Comparison of ENCODE assay signal across 16 cellular contexts in the genomic region with DNA sequence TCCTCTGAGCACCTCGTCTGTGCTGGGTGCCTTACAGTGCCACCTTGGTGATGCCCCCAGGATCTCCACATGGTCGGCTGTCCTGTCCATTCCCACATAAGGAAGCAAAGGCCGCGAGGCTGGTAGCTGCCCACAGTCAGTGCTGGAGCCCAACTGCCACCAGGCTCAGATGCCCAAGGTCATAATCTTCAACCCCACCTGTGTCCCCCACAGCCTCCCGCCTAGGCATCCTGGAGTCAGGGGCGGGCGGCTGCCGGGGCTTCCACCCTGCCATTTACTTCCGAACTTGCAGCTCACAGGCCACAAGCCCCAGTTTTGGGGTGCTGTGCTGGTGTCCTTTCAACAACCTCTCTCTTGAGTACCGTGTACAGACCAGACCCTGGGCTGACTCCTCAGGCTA.
"Had no signal": no experiment of that assay in that cellular context is flagged by ENCODE, and none has a peak within 500 bp of the region (broad histone marks: within the 10 kb centered on the region; RNA-seq: fewer than 3 reads in every experiment).

No MANE protein-coding gene starts in this region.

- H3K36me3 Mint-ChIP-seq: activated CD4-positive, alpha-beta memory T cell treated with anti-CD3 and anti-CD28 coated beads for 36 hours; activated naive CD8-positive, alpha-beta T cell treated with anti-CD3 and anti-CD28 coated beads for 36 hours had no signal

- H3K27me3 Mint-ChIP-seq: activated CD4-positive, alpha-beta memory T cell treated with anti-CD3 and anti-CD28 coated beads for 36 hours; activated naive CD8-positive, alpha-beta T cell treated with anti-CD3 and anti-CD28 coated beads for 36 hours had no signal

- H3K36me3 ChIP-seq: ovary had no signal

- H3K27ac ChIP-seq: hepatocyte, ovary had no signal

- ATAC-seq: mucosa of descending colon had no signal

- H3K27ac Mint-ChIP-seq: activated CD4-positive, alpha-beta memory T cell treated with anti-CD3 and anti-CD28 coated beads for 36 hours; activated naive CD8-positive, alpha-beta T cell treated with anti-CD3 and anti-CD28 coated beads for 36 hours had no signal

- H3K9me3 Mint-ChIP-seq: activated CD4-positive, alpha-beta memory T cell treated with anti-CD3 and anti-CD28 coated beads for 36 hours; activated naive CD8-positive, alpha-beta T cell treated with anti-CD3 and anti-CD28 coated beads for 36 hours had no signal

- H3K4me3 ChIP-seq: hepatocyte, mucosa of descending colon, ovary had no signal

- H3K4me3 Mint-ChIP-seq: activated CD4-positive, alpha-beta memory T cell treated with anti-CD3 and anti-CD28 coated beads for 36 hours; activated naive CD8-positive, alpha-beta T cell treated with anti-CD3 and anti-CD28 coated beads for 36 hours had no signal

- H3K9me3 ChIP-seq: mucosa of descending colon, ovary had no signal

- FAIRE-seq: bronchial epithelial cell, urothelium cell line had no signal

- DNase-seq: activated CD4-positive, alpha-beta memory T cell treated with anti-CD3 and anti-CD28 coated beads for 36 hours; activated CD4-positive, CD25-positive, alpha-beta regulatory T cell treated with anti-CD3 and anti-CD28 coated beads, Interleukin-2, amount 50 U/mL, for 72 hours; activated gamma-delta T cell treated with Interleukin-2 at 50 U/mL for 16 hours; activated naive CD8-positive, alpha-beta T cell treated with anti-CD3 and anti-CD28 coated beads for 36 hours; activated T-cell treated with anti-CD3 and anti-CD28 coated beads, Interleukin-2, amount 50 U/mL, for 48 hours; anterior cingulate cortex; kidney glomerular epithelial cell; mammary epithelial cell; mucosa of descending colon; ovary; SIG-M5; stimulated activated CD4-positive, alpha-beta T cell treated with anti-CD3 and anti-CD28 coated beads, Interleukin-2, amount 100 ng/mL, for 24 hours; stimulated activated naive CD4-positive, alpha-beta T cell had no signal

- H3K27me3 ChIP-seq: hepatocyte, ovary had no signal
